18 cellular contexts compared by ENCODE assay signal in genomic region chr15:99590913-99591646, GRCh38. TPM values are rescaled to one million over a fixed set of nuclear protein-coding genes. Genes with fewer than 3 reads are reported as not detected.
DNase-seq lines count a peak whose midpoint lies in the region; ATAC-seq, FAIRE-seq and TF ChIP-seq lines count a peak whose summit lies in the region.
"Had no signal": no experiment of that assay in that cellular context is flagged by ENCODE, and none has a peak within 500 bp of the region (broad histone marks: within the 10 kb centered on the region; RNA-seq: fewer than 3 reads in every experiment).

No MANE protein-coding gene starts in this region.

- no peak overlapping the region for H3K4me2 ChIP-seq in HepG2 (ENCODE audit: low read depth, low read length)
- H3K4me2 ChIP-seq in mesenchymal stem cell (ENCODE audit: low read length, poor library complexity, severe bottlenecking), result no peak overlapping the region

- POLR2A ChIA-PET in HepG2 (lab: Yijun Ruan, JAX), result no interaction called here

- H3K14ac ChIP-seq in mesenchymal stem cell (ENCODE audit: low read length in 2 of 2), result no peak overlapping the region

- H4K8ac ChIP-seq in mesenchymal stem cell (ENCODE audit: low read length), result no peak overlapping the region

- H3K9me3 ChIP-seq in HepG2 (ENCODE audit: low read length) (peaks cover 7% of the 10 kb centered on the region), ascending aorta (peaks cover 2 to 23% of the 10 kb centered on the region in 2 donors), mesenchymal stem cell (ENCODE audit: control insufficient read depth, low read length) (peaks cover 7% of the 10 kb centered on the region)
- H3K9me3 ChIP-seq: thoracic aorta had no signal

- DNase-seq in HepG2 (ENCODE audit: low spot score) (no peak), ascending aorta (ENCODE audit: low spot score in 2 of 2) (no peak), mesenchymal stem cell (no peak), NCI-H446 treated with DMSO at 0.1 percent for 48 hours (lab: John Stamatoyannopoulos, UW) (no peak)
- no peak for DNase-seq in stimulated activated naive CD4-positive, alpha-beta T cell treated with Interleukin-2 at 50 U/mL for 16 hours (lab: John Stamatoyannopoulos, UW)
- DNase-seq: activated CD4-positive, CD25-positive, alpha-beta regulatory T cell; activated T-cell treated with anti-CD3 and anti-CD28 coated beads for 4 hours; CD8-positive, alpha-beta memory T cell; effector CD4-positive, alpha-beta T cell; GOT3; IMR-90; NCI-H2227 treated with DMSO at 0.1 percent for 48 hours; occipital lobe had no signal

- no TSS peak for BruUV-seq in HepG2 (replicated peaks; lab: Mats Ljungman, UMichigan)

- H3K4ac ChIP-seq in mesenchymal stem cell (ENCODE audit: low read depth in 1 of 2, low read length in 2 of 2), result no peak overlapping the region

- H3K27me3 ChIP-seq in HepG2 (ENCODE audit: control insufficient read depth in 1 of 2, insufficient read depth in 2 of 2, low read length in 2 of 2), result no peaks in the 10 kb centered on the region
- H3K27me3 ChIP-seq in ascending aorta, result no peaks in the 10 kb centered on the region
- no peaks in the 10 kb centered on the region for H3K27me3 ChIP-seq in mesenchymal stem cell (ENCODE audit: control insufficient read depth in 1 of 2, insufficient read depth in 1 of 2, low read length in 2 of 2)

- peaks cover 11% of the 10 kb centered on the region for H3K79me1 ChIP-seq in mesenchymal stem cell (replicated peaks; ENCODE audit: low read length, poor library complexity, severe bottlenecking)

- H3K23ac ChIP-seq in mesenchymal stem cell (ENCODE audit: low read length in 2 of 2), result no peak overlapping the region

- H4K20me1 ChIP-seq in HepG2 (ENCODE audit: insufficient read depth, low read length), result 0 out of 2 replicates have a peak, but pooled peaks cover 4% of the 10 kb centered on the region

- ATAC-seq in GM18870 (IDR thresholded peaks at IDR 0.05; ENCODE audit: unreplicated experiment), result peak; percentile 91
- peak; percentile 58 for ATAC-seq in GM19468 (IDR thresholded peaks at IDR 0.05; ENCODE audit: extremely low read depth, unreplicated experiment)
- ATAC-seq in HG03175 (IDR thresholded peaks at IDR 0.05; ENCODE audit: unreplicated experiment), result peak; percentile 74
- no peak for ATAC-seq in HepG2

- no peak overlapping the region for H3K18ac ChIP-seq in mesenchymal stem cell (ENCODE audit: low read depth in 1 of 2, low read length in 2 of 2)

- H3K36me3 ChIP-seq in HepG2 (replicated peaks in 1 of 2; ENCODE audit: control insufficient read depth in 1 of 2, insufficient read depth in 2 of 2, low read length in 2 of 2) (peaks cover 0 to 2% of the 10 kb centered on the region in 2 experiments; a peak in 1 of 5 replicates), ascending aorta (no peaks in the 10 kb centered on the region), mesenchymal stem cell (ENCODE audit: control insufficient read depth in 1 of 2, insufficient read depth in 2 of 2, low read depth in 1 of 2, low read length in 2 of 2) (peaks cover 0 to 6% of the 10 kb centered on the region in 2 experiments)
- H3K36me3 ChIP-seq: thoracic aorta had no signal

- TF ChIP-seq POLR2A in HepG2 (IDR thresholded peaks at IDR 0.05; ENCODE audit: insufficient read depth in 1 of 2, low read depth in 2 of 2, low read length in 2 of 2), result no peak

- no peak overlapping the region for H4K91ac ChIP-seq in mesenchymal stem cell (ENCODE audit: low read length)

- in situ Hi-C loops in HepG2 (cut with HindIII; ENCODE audit: extremely low pct_ligation_motif_present, low pct_unique_long_range_greater_than_20kb), result no loop called here

- H3K27ac ChIP-seq in HepG2 (ENCODE audit: extremely low read length, insufficient read depth, low read length), result no peak overlapping the region
- H3K27ac ChIP-seq in ascending aorta, result no peak overlapping the region
- H3K27ac ChIP-seq in mesenchymal stem cell (ENCODE audit: low read length, poor library complexity, severe bottlenecking), result no peak overlapping the region
- H3K27ac ChIP-seq: skin epidermis, thoracic aorta had no signal

- H2BK15ac ChIP-seq in mesenchymal stem cell (ENCODE audit: low read depth, poor library complexity, severe bottlenecking), result no peak overlapping the region

- H2BK5ac ChIP-seq in mesenchymal stem cell (ENCODE audit: low read depth, low read length, poor library complexity, severe bottlenecking), result no peak overlapping the region

- no peak overlapping the region for H3K9ac ChIP-seq in HepG2 (ENCODE audit: insufficient read depth, low read depth, low read length)
- no peak overlapping the region for H3K9ac ChIP-seq in mesenchymal stem cell (ENCODE audit: low read length)

- peaks cover 89% of the 10 kb centered on the region for H3K79me2 ChIP-seq in HepG2 (ENCODE audit: insufficient read depth, low read length)

- FAIRE-seq in HepG2 (lab: Jason Lieb, UNC), result no peak

- H2BK120ac ChIP-seq in mesenchymal stem cell (ENCODE audit: low read depth, low read length), result no peak overlapping the region

- no peak for TF ChIP-seq RAD21 in HepG2 (CRISPR knock-in tag; IDR thresholded peaks at IDR 0.05)

- WGBS in HepG2 (ENCODE audit: low lambda C conversion rate), result 95% methylated on average over 2 of the region's 2 CpGs
- no CpG with 5 or more reads among the region's 2 CpGs for WGBS in mesenchymal stem cell

- H3K4me1 ChIP-seq in HepG2 (ENCODE audit: insufficient read depth, low read length) (peaks cover 19% of the 10 kb centered on the region), ascending aorta (no peaks in the 10 kb centered on the region), mesenchymal stem cell (ENCODE audit: control insufficient read depth, insufficient read depth, low read depth, low read length) (peaks cover 3% of the 10 kb centered on the region)

- H2AK5ac ChIP-seq in mesenchymal stem cell (ENCODE audit: low read length, severe bottlenecking), result no peak overlapping the region

- H2AFZ ChIP-seq in HepG2 (ENCODE audit: low read length), result no peak overlapping the region
- H2AFZ ChIP-seq in mesenchymal stem cell (ENCODE audit: low read depth, low read length), result no peak overlapping the region

- no peak for TF ChIP-seq CTCF in HepG2 (CRISPR knock-in tag; IDR thresholded peaks at IDR 0.05)
- no peak for TF ChIP-seq CTCF in ascending aorta (IDR thresholded peaks at IDR 0.05)

- H3K4me3 ChIP-seq in HepG2 (replicated peaks in 1 of 3; ENCODE audit: insufficient read depth in 1 of 3, low read depth in 2 of 3, low read length in 3 of 3) (no peak overlapping the region), ascending aorta (no peak overlapping the region), mesenchymal stem cell (ENCODE audit: insufficient read depth in 1 of 2, low read depth in 1 of 2, low read length in 2 of 2) (no peak overlapping the region)
- H3K4me3 ChIP-seq: skin epidermis, thoracic aorta had no signal

- no peak overlapping the region for H2BK12ac ChIP-seq in mesenchymal stem cell (ENCODE audit: low read length in 2 of 2)

- CTCF ChIA-PET in HepG2 (lab: Yijun Ruan, JAX; ENCODE audit: low intra/inter-chr PET ratio, low total read pairs), result no interaction called here

- intact Hi-C loops in HepG2 (cut with micrococcal nuclease; ENCODE audit: unreplicated experiment), result no loop called here
- intact Hi-C loops in ascending aorta (cut with DNase I), result no loop called here

- TF ChIP-seq EP300 in HepG2 (IDR thresholded peaks at IDR 0.05; ENCODE audit: low read depth in 2 of 2, low read length in 2 of 2) (no peak), HepG2 (CRISPR knock-in tag; IDR thresholded peaks at IDR 0.05; ENCODE audit: borderline replicate concordance) (no peak)

TF ChIP-seq in HepG2, 621 proteins besides CTCF, POLR2A, EP300 and RAD21:
- TF ChIP-seq ZNF296 (CRISPR knock-in tag; conservative IDR thresholded peaks at IDR 0.05) (no peak), RBAK (CRISPR knock-in tag; IDR thresholded peaks at IDR 0.05) (peak; percentile 69; the same call in 1 of the 2 replicates)

RNA-seq across cellular contexts. Expression of gene MEF2A, which starts 25.3 kb away (rescaled TPM):
- total RNA-seq in HepG2 (2016; rRNA removed; fragmentation: Illumina TruSeq; extraction: Trizol) (15.2 and 17.4 TPM in 2 replicates), ascending aorta (99.4 TPM)
- 6.3 and 8.1 TPM in 2 replicates for total RNA-seq in HepG2 (2016; cell fraction: cytosol; rRNA removed; fragmentation: Illumina TruSeq; extraction: Trizol; ENCODE audit: low read depth)
- 13.7 and 16.9 TPM in 2 replicates for total RNA-seq in HepG2 (2016; cell fraction: insoluble cytoplasmic fraction; rRNA removed; fragmentation: Illumina TruSeq; extraction: Trizol)
- total RNA-seq in HepG2 (2016; cell fraction: membrane; rRNA removed; fragmentation: Illumina TruSeq; extraction: Trizol), result 13.4 and 13.7 TPM in 2 replicates
- total RNA-seq in HepG2 (2016; cell fraction: nucleus; rRNA removed; fragmentation: Illumina TruSeq; extraction: Trizol), result 30.8 and 34.3 TPM in 2 replicates
- 22.6 and 24.4 TPM in 2 replicates for polyA plus RNA-seq in HepG2 (2011; rRNA removed)
- 11.8 and 13.2 TPM in 2 replicates for polyA plus RNA-seq in HepG2 (2011; cell fraction: cytosol; rRNA removed)
- polyA plus RNA-seq in HepG2 (2011; cell fraction: nucleus; rRNA removed), result 27.9 and 28.7 TPM in 2 replicates
- 15.6 and 16.9 TPM in 2 replicates for polyA plus RNA-seq in HepG2 (2012)
- 2.1 and 3.3 TPM in 2 replicates for polyA plus RNA-seq in HepG2 (2016; cell fraction: cytosol; fragmentation: Illumina TruSeq; extraction: Trizol; ENCODE audit: low read depth)
- 12.7 and 14.3 TPM in 2 replicates for polyA plus RNA-seq in HepG2 (2016; cell fraction: insoluble cytoplasmic fraction; fragmentation: Illumina TruSeq; extraction: Trizol; ENCODE audit: low read depth)
- polyA plus RNA-seq in HepG2 (2016; cell fraction: membrane; fragmentation: Illumina TruSeq; extraction: Trizol; ENCODE audit: low read depth), result 4.4 and 4.7 TPM in 2 replicates
- 18.7 and 22.5 TPM in 2 replicates for polyA plus RNA-seq in HepG2 (2016; cell fraction: nucleus; fragmentation: Illumina TruSeq; extraction: Trizol; ENCODE audit: insufficient read depth, low read depth)
- polyA minus RNA-seq in HepG2 (2011; rRNA and poly(A)+ RNA removed; ENCODE audit: low replicate concordance), result 37.1 and 44.8 TPM in 2 replicates
- 18.9 and 22.9 TPM in 2 replicates for polyA minus RNA-seq in HepG2 (2011; cell fraction: cytosol; rRNA and poly(A)+ RNA removed)
- polyA minus RNA-seq in HepG2 (2011; cell fraction: nucleus; rRNA and poly(A)+ RNA removed), result 73.7 and 74.0 TPM in 2 replicates
- polyA plus RNA-seq in mesenchymal stem cell (2013, experiment 1 of 2), result 26.0 TPM
- polyA plus RNA-seq in mesenchymal stem cell (2013, experiment 2 of 2), result 25.6 TPM
